ENCODE assay signal across 18 cellular contexts in genomic region chr3:179073816-179074215, GRCh38. TPM values are rescaled to one million over a fixed set of nuclear protein-coding genes. Genes with fewer than 3 reads are reported as not detected.
DNase-seq lines count a peak whose midpoint lies in the region; ATAC-seq and TF ChIP-seq lines count a peak whose summit lies in the region.
"Had no signal": no experiment of that assay in that cellular context is flagged by ENCODE, and none has a peak within 500 bp of the region (broad histone marks: within the 10 kb centered on the region; RNA-seq: fewer than 3 reads in every experiment).

No MANE protein-coding gene starts in this region.

- 87 to 94% methylated on average over 2 of the region's 2 CpGs for WGBS in heart right ventricle, 2 donors

- H3K79me2 ChIP-seq in OCI-LY7 (ENCODE audit: insufficient read depth, low read depth, low read length): peaks cover 21% of the 10 kb centered on the region; the same call in 1 of the 2 replicates

- H3K4me2 ChIP-seq in BLaER1: peak overlapping the region; percentile 62
- peak overlapping the region; percentile 19 for H3K4me2 ChIP-seq in OCI-LY7 (ENCODE audit: low read length)
- H3K4me2 ChIP-seq: SK-N-SH had no signal

- no peaks in the 10 kb centered on the region for H3K9me3 ChIP-seq in BLaER1
- no peaks in the 10 kb centered on the region for H3K9me3 ChIP-seq in CD8-positive, alpha-beta T cell (ENCODE audit: low read length)
- H3K9me3 ChIP-seq in OCI-LY7 (ENCODE audit: low read length): no peaks in the 10 kb centered on the region
- no peaks in the 10 kb centered on the region for H3K9me3 ChIP-seq in heart right ventricle
- H3K9me3 ChIP-seq: colonic mucosa, mucosa of descending colon, SK-N-SH, thoracic aorta had no signal

- no peak for ATAC-seq in CD8-positive, alpha-beta T cell
- no peak for ATAC-seq in memory B cell (ENCODE audit: low read depth)
- ATAC-seq in heart right ventricle: no peak
- ATAC-seq: activated CD4-positive, CD25-positive, alpha-beta regulatory T cell treated with anti-CD3 and anti-CD28 coated beads, Interleukin-2, amount 50 U/mL, for 24 hours; mucosa of descending colon had no signal

- H3K36me3 Mint-ChIP-seq in CD8-positive, alpha-beta T cell: peaks cover 4% of the 10 kb centered on the region
- H3K36me3 Mint-ChIP-seq in memory B cell: no peaks in the 10 kb centered on the region

- peaks cover 51% of the 10 kb centered on the region for H3K4me1 Mint-ChIP-seq in CD8-positive, alpha-beta T cell (ENCODE audit: low read depth)
- H3K4me1 Mint-ChIP-seq in memory B cell: peaks cover 27% of the 10 kb centered on the region

- no peaks in the 10 kb centered on the region for H3K9me2 ChIP-seq in OCI-LY7 (ENCODE audit: insufficient read depth, low read length)
- H3K9me2 ChIP-seq: SK-N-SH had no signal

- BruUV-seq in OCI-LY7 (replicated peaks; lab: Mats Ljungman, UMichigan): no TSS peak

- peaks cover 50% of the 10 kb centered on the region for H3K4me1 ChIP-seq in BLaER1
- peaks cover 17% of the 10 kb centered on the region for H3K4me1 ChIP-seq in CD8-positive, alpha-beta T cell (ENCODE audit: insufficient read depth, low read length)
- H3K4me1 ChIP-seq in OCI-LY7 (ENCODE audit: insufficient read depth, low read length, poor library complexity, severe bottlenecking): peaks cover 40% of the 10 kb centered on the region
- H3K4me1 ChIP-seq in heart right ventricle: peaks cover 0 to 24% (median 15%) of the 10 kb centered on the region in 9 donors

- peak overlapping the region; percentile 45 for H3K27ac Mint-ChIP-seq in CD8-positive, alpha-beta T cell
- H3K27ac Mint-ChIP-seq in memory B cell: peak overlapping the region; percentile 67

- H4K20me1 ChIP-seq in BLaER1 (no peaks in the 10 kb centered on the region), OCI-LY7 (ENCODE audit: insufficient read depth, low read length) (no peaks in the 10 kb centered on the region)

- intact Hi-C loops in CD8-positive, alpha-beta T cell (cut with DNase I, micrococcal nuclease): loop anchor here (5.0 to 10.0 kb wide), 4 partner anchors 33 to 528 kb away; partner anchors contain the start of genes ACTL6A (in 1 of the 2), MRPL47 (in 1 of the 2) and NDUFB5 (in 1 of the 2)
- intact Hi-C loops in OCI-LY7 (cut with micrococcal nuclease; ENCODE audit: unreplicated experiment): loop anchor here (5.0 kb wide), 2 partner anchors 107 to 488 kb away; partner anchors contain the start of gene ACTL6A
- intact Hi-C loops in heart right ventricle (cut with DNase I): loop anchor here in 4 of 10 donors (5.0 to 10.0 kb wide), 4 partner anchors 49 to 248 kb away; partner anchors contain the start of genes PIK3CA (in 1 of the 4) and ZNF639 (in 1 of the 4)

- CTCF ChIA-PET in CD8-positive, alpha-beta T cell (lab: Charles Lee): interaction anchor here (0.6 to 6.1 kb wide), 4 partner anchors 16 to 241 kb away, joined by 3 to 33 read pairs (median 8); no protein-coding TSS in a partner anchor
- CTCF ChIA-PET in OCI-LY7 (lab: Charles Lee; ENCODE audit: unreplicated experiment): interaction anchor here (0.5 to 0.6 kb wide), 2 partner anchors 234 to 242 kb away, joined by 3 read pairs; no protein-coding TSS in a partner anchor

- H3K9ac ChIP-seq in BLaER1: no peak overlapping the region
- H3K9ac ChIP-seq: SK-N-SH had no signal

- no peak for DNase-seq in CD8-positive, alpha-beta T cell
- DNase-seq in OCI-LY7 (ENCODE audit: low spot score) (no peak), memory B cell (ENCODE audit: low spot score in 2 of 2) (no peak), heart right ventricle (no peak), NCI-H2196 treated with DMSO at 0.1 percent for 48 hours (lab: John Stamatoyannopoulos, UW; ENCODE audit: unreplicated experiment) (no peak), NCI-H146 treated with DMSO at 0.1 percent for 48 hours (lab: John Stamatoyannopoulos, UW; ENCODE audit: unreplicated experiment) (no peak), amniotic stem cell (lab: John Stamatoyannopoulos, UW) (no peak)
- DNase-seq: activated T-cell treated with anti-CD3 and anti-CD28 coated beads, Interleukin-2, amount 50 U/mL, for 48 hours; colonic mucosa; mucosa of descending colon; NCI-H1105 treated with DMSO at 0.1 percent for 48 hours; nucleus accumbens; SK-N-SH; T1000 had no signal

- H3K4me3 Mint-ChIP-seq in CD8-positive, alpha-beta T cell: no peak overlapping the region
- H3K4me3 Mint-ChIP-seq in memory B cell: peak overlapping the region; percentile 38

- H2AFZ ChIP-seq in OCI-LY7 (ENCODE audit: low read length): peak overlapping the region; percentile 56

- H3K4me3 ChIP-seq in BLaER1 (no peak overlapping the region), OCI-LY7 (ENCODE audit: low read depth, low read length, poor library complexity, severe bottlenecking) (no peak overlapping the region), heart right ventricle (no peak overlapping the region)
- H3K4me3 ChIP-seq in CD8-positive, alpha-beta T cell (ENCODE audit: low read depth, low read length): no peak overlapping the region
- H3K4me3 ChIP-seq: colonic mucosa, mucosa of descending colon, skin epidermis, thoracic aorta had no signal

- no peaks in the 10 kb centered on the region for H3K27me3 Mint-ChIP-seq in CD8-positive, alpha-beta T cell (ENCODE audit: low read depth)
- no peaks in the 10 kb centered on the region for H3K27me3 Mint-ChIP-seq in memory B cell

- H3K36me3 ChIP-seq in BLaER1 (no peaks in the 10 kb centered on the region), OCI-LY7 (ENCODE audit: insufficient read depth, low read length) (no peaks in the 10 kb centered on the region), heart right ventricle (no peaks in the 10 kb centered on the region)
- no peaks in the 10 kb centered on the region for H3K36me3 ChIP-seq in CD8-positive, alpha-beta T cell (ENCODE audit: insufficient read depth, low read length)
- H3K36me3 ChIP-seq: colonic mucosa, thoracic aorta had no signal

- H3K27me3 ChIP-seq in BLaER1 (no peaks in the 10 kb centered on the region), heart right ventricle (no peaks in the 10 kb centered on the region)
- H3K27me3 ChIP-seq in CD8-positive, alpha-beta T cell (ENCODE audit: insufficient read depth, low read length): no peaks in the 10 kb centered on the region
- H3K27me3 ChIP-seq: colonic mucosa had no signal

- POLR2A ChIA-PET in CD8-positive, alpha-beta T cell (lab: Charles Lee): interaction anchor here (0.5 to 4.3 kb wide), 4 partner anchors 15 to 75 kb away, joined by 3 to 23 read pairs (median 3); partner anchors contain the start of gene PIK3CA
- POLR2A ChIA-PET in OCI-LY7 (lab: Charles Lee): interaction anchor here (0.6 to 2.0 kb wide), 8 partner anchors 9 to 1005 kb away, joined by 3 to 17 read pairs (median 4); no protein-coding TSS in a partner anchor

- TF ChIP-seq CTCF in CD8-positive, alpha-beta T cell (IDR thresholded peaks at IDR 0.05): no peak
- no peak for TF ChIP-seq CTCF in OCI-LY7 (conservative IDR thresholded peaks at IDR 0.05; ENCODE audit: low read length)
- TF ChIP-seq CTCF in heart right ventricle (IDR thresholded peaks at IDR 0.05): no peak

- H3K27ac ChIP-seq in BLaER1 (no peak overlapping the region), OCI-LY7 (ENCODE audit: low read depth, low read length, poor library complexity, severe bottlenecking) (no peak overlapping the region), heart right ventricle (no peak overlapping the region)
- H3K27ac ChIP-seq in CD8-positive, alpha-beta T cell (ENCODE audit: low read depth, low read length): no peak overlapping the region
- H3K27ac ChIP-seq: colonic mucosa, skin epidermis, thoracic aorta had no signal

- no peaks in the 10 kb centered on the region for H3K9me3 Mint-ChIP-seq in CD8-positive, alpha-beta T cell
- H3K9me3 Mint-ChIP-seq in memory B cell: no peaks in the 10 kb centered on the region

RNA-seq across cellular contexts. Expression of gene ZMAT3, which starts 2.2 kb away (rescaled TPM):
- total RNA-seq in CD8-positive, alpha-beta T cell: 1 to 10 TPM; 8.7 to 9.4 TPM
- 3.7 TPM in 2 replicates for total RNA-seq in OCI-LY7 (2014; rRNA removed; shearing (Covaris generic))
- total RNA-seq in OCI-LY7 (2022) (11.3 and 12.9 TPM in 2 replicates), heart right ventricle (10 to 100 TPM; 10.1 to 18.2 (median 13.1) TPM)
- polyA plus RNA-seq in heart right ventricle: 1 to 10 TPM; 1.8 to 2.1 TPM
